ENCODE assay signal across 8 cellular contexts in the genomic region with DNA sequence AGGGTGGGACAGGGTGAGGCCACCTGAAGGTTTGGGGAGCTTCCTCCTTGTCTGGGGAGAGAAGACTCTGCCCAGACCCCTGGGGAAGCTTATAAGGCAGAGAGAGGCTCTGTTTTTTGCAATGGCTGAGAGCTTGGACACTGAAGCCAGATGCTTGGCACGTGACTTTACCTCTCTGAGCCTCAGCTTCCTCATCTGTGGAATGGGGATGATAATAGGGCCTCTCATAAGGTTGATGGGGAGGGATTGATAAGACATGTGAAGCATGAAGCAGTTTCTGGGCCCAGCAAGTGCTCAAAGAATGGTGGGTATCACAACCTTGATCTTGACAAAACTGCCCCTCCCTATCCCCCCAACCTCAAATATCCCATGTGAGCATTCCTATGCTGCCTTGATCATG.
"Had no signal": no experiment of that assay in that cellular context is flagged by ENCODE, and none has a peak within 500 bp of the region (broad histone marks: within the 10 kb centered on the region; RNA-seq: fewer than 3 reads in every experiment).

No MANE protein-coding gene starts in this region.

- DNase-seq: GDM1, GF-D8 had no signal

- ATAC-seq: GM12878 had no signal

- H3K4me3 ChIP-seq: GM12878 had no signal

- FAIRE-seq: G401.6, GM12878, GM12891, GM12892, GM18507, GM19239 had no signal
